Comparison of ENCODE assay signal across 28 cellular contexts in genomic region chr2:160562730-160563129, GRCh38.
"Had no signal": no experiment of that assay in that cellular context is flagged by ENCODE, and none has a peak within 500 bp of the region (broad histone marks: within the 10 kb centered on the region; RNA-seq: fewer than 3 reads in every experiment).

No MANE protein-coding gene starts in this region.

- H3K36me3 Mint-ChIP-seq: naive B cell; natural killer cell treated with Interleukin-12 subunit alpha and Interleukin-12 subunit beta and Interleukin-15 and Interleukin-18, amount 100 ng/mL, for 72 hours; stimulated activated effector memory CD8-positive, alpha-beta T cell treated with anti-CD3 and anti-CD28 coated beads, Interleukin-12 subunit alpha, Interleukin-12 subunit beta, amount 100 ng/mL, for 72 hours; type B pancreatic cell had no signal

- ATAC-seq: foreskin keratinocyte; gastroesophageal sphincter; left cardiac atrium; mucosa of descending colon; natural killer cell treated with Interleukin-12 subunit alpha and Interleukin-12 subunit beta and Interleukin-15 and Interleukin-18, amount 100 ng/mL, for 72 hours; sciatic nerve; stimulated activated effector memory CD8-positive, alpha-beta T cell treated with anti-CD3 and anti-CD28 coated beads, Interleukin-12 subunit alpha, Interleukin-12 subunit beta, amount 100 ng/mL, for 72 hours had no signal

- H3K4me1 Mint-ChIP-seq: naive B cell; neural crest cell; stimulated activated effector memory CD8-positive, alpha-beta T cell treated with anti-CD3 and anti-CD28 coated beads, Interleukin-12 subunit alpha, Interleukin-12 subunit beta, amount 100 ng/mL, for 72 hours had no signal

- H3K27ac ChIP-seq: dorsolateral prefrontal cortex, esophagus muscularis mucosa, foreskin keratinocyte, gastroesophageal sphincter, prostate gland, right atrium auricular region, testis had no signal

- H3K27me3 Mint-ChIP-seq: natural killer cell treated with Interleukin-12 subunit alpha and Interleukin-12 subunit beta and Interleukin-15 and Interleukin-18, amount 100 ng/mL, for 72 hours; type B pancreatic cell had no signal

- H3K9me3 Mint-ChIP-seq: natural killer cell treated with Interleukin-12 subunit alpha and Interleukin-12 subunit beta and Interleukin-15 and Interleukin-18, amount 100 ng/mL, for 72 hours; stimulated activated effector memory CD8-positive, alpha-beta T cell treated with anti-CD3 and anti-CD28 coated beads, Interleukin-12 subunit alpha, Interleukin-12 subunit beta, amount 100 ng/mL, for 72 hours had no signal

- H3K4me3 Mint-ChIP-seq: mesothelial cell of epicardium; naive B cell; natural killer cell treated with Interleukin-12 subunit alpha and Interleukin-12 subunit beta and Interleukin-15 and Interleukin-18, amount 100 ng/mL, for 72 hours; neural crest cell; stimulated activated effector memory CD8-positive, alpha-beta T cell treated with anti-CD3 and anti-CD28 coated beads, Interleukin-12 subunit alpha, Interleukin-12 subunit beta, amount 100 ng/mL, for 72 hours; type B pancreatic cell had no signal

- H3K27ac Mint-ChIP-seq: naive B cell; natural killer cell treated with Interleukin-12 subunit alpha and Interleukin-12 subunit beta and Interleukin-15 and Interleukin-18, amount 100 ng/mL, for 72 hours; stimulated activated effector memory CD8-positive, alpha-beta T cell treated with anti-CD3 and anti-CD28 coated beads, Interleukin-12 subunit alpha, Interleukin-12 subunit beta, amount 100 ng/mL, for 72 hours had no signal

- H3K36me3 ChIP-seq: esophagus muscularis mucosa, gastroesophageal sphincter, left lung, neutrophil, prostate gland, right atrium auricular region, tibial artery had no signal

- H3K27me3 ChIP-seq: dorsolateral prefrontal cortex, esophagus muscularis mucosa, foreskin keratinocyte, gastroesophageal sphincter, left lung, neutrophil, right atrium auricular region, testis, tibial artery had no signal

- H3K9me3 ChIP-seq: esophagus muscularis mucosa, gastroesophageal sphincter, left lung, mucosa of descending colon, neutrophil, prostate gland, right atrium auricular region, testis, tibial artery had no signal

- H3K4me2 ChIP-seq: smooth muscle cell had no signal

- DNase-seq: cortex of kidney; dorsolateral prefrontal cortex; effector CD4-positive, alpha-beta T cell; foreskin keratinocyte; left cardiac atrium; left lung; mesenchymal stem cell; mucosa of descending colon; naive B cell; stimulated activated CD4-positive, alpha-beta T cell treated with anti-CD3 and anti-CD28 coated beads, Interleukin-12 subunit alpha, Interleukin-12 subunit beta, amount 100 ng/mL, for 4 hours; stimulated activated CD4-positive, alpha-beta T cell treated with anti-CD3 and anti-CD28 coated beads, Interleukin-1b, Interleukin-23, amount 100 ng/mL, for 48 hours; stimulated activated CD4-positive, alpha-beta T cell treated with anti-CD3 and anti-CD28 coated beads, Interleukin-4, amount 100 ng/mL, for 24 hours; stimulated activated naive CD4-positive, alpha-beta T cell treated with Interleukin-2 at 50 U/mL for 16 hours; substantia nigra; testis; tibial artery had no signal

- H3K4me3 ChIP-seq: dorsolateral prefrontal cortex, esophagus muscularis mucosa, gastroesophageal sphincter, left lung, mucosa of descending colon, prostate gland, right atrium auricular region, smooth muscle cell, testis, tibial artery had no signal

- H3K4me1 ChIP-seq: gastroesophageal sphincter, prostate gland, right atrium auricular region, testis had no signal
